Comparison of ENCODE assay signal across 13 cellular contexts in genomic region chr6:55758156-55758942, GRCh38.
DNase-seq lines count a peak whose midpoint lies in the region; ATAC-seq, FAIRE-seq and TF ChIP-seq lines count a peak whose summit lies in the region.
"Had no signal": no experiment of that assay in that cellular context is flagged by ENCODE, and none has a peak within 500 bp of the region (broad histone marks: within the 10 kb centered on the region; RNA-seq: fewer than 3 reads in every experiment).

No MANE protein-coding gene starts in this region.

- CTCF ChIA-PET in AG04449 (lab: Yijun Ruan, JAX) (no interaction called here), WTC11 (lab: Charles Lee) (no interaction called here)

- no peaks in the 10 kb centered on the region for H3K27me3 Mint-ChIP-seq in HFFc6 (ENCODE audit: insufficient read depth)
- no peaks in the 10 kb centered on the region for H3K27me3 Mint-ChIP-seq in WTC11 (ENCODE audit: low read depth)
- H3K27me3 Mint-ChIP-seq: effector memory CD8-positive, alpha-beta T cell; stimulated activated naive CD8-positive, alpha-beta T cell treated with anti-CD3 and anti-CD28 coated beads, Interleukin-15, amount 100 ng/mL, for 72 hours had no signal

- H3K27ac Mint-ChIP-seq in HFFc6, result no peak overlapping the region
- H3K27ac Mint-ChIP-seq in WTC11, result no peak overlapping the region
- H3K27ac Mint-ChIP-seq: activated T-cell treated with anti-CD3 and anti-CD28 coated beads, Interleukin-2, amount 50 U/mL, for 72 hours; effector memory CD8-positive, alpha-beta T cell; stimulated activated naive CD8-positive, alpha-beta T cell treated with anti-CD3 and anti-CD28 coated beads, Interleukin-15, amount 100 ng/mL, for 72 hours; T-helper 2 cell treated with Interferon-gamma antibody and Interleukin-4, amounts not matched to agents 5 μg/mL and 100 μg/mL, for 36 hours had no signal

- ATAC-seq in WTC11, result no peak
- ATAC-seq: activated T-cell treated with anti-CD3 and anti-CD28 coated beads, Interleukin-2, amount 50 U/mL, for 72 hours; effector memory CD8-positive, alpha-beta T cell; stimulated activated naive CD8-positive, alpha-beta T cell treated with anti-CD3 and anti-CD28 coated beads, Interleukin-15, amount 100 ng/mL, for 72 hours had no signal

- no peak overlapping the region for H3K4me3 ChIP-seq in AG04449 (ENCODE audit: low read depth, low read length)
- no peak overlapping the region for H3K4me3 ChIP-seq in bronchial epithelial cell (ENCODE audit: low read depth, low read length)
- no peak overlapping the region for H3K4me3 ChIP-seq in kidney epithelial cell (ENCODE audit: low read depth, low read length)

- DNase-seq in AG04449 (ENCODE audit: low read depth, low spot score), result peak; percentile 50
- peak; percentile 73 for DNase-seq in HFFc6
- peak; percentile 99 for DNase-seq in bronchial epithelial cell (ENCODE audit: low read depth)
- DNase-seq in kidney epithelial cell (ENCODE audit: low read depth), result peak; percentile 72
- no peak for DNase-seq in activated effector memory CD4-positive, alpha-beta T cell treated with anti-CD3 and anti-CD28 coated beads, Interleukin-2, amount 50 U/mL, for 16 hours
- no peak for DNase-seq in WTC11 (ENCODE audit: low spot score)
- DNase-seq in urothelium cell line (ENCODE audit: low spot score), result no peak
- no peak for DNase-seq in cerebellum (ENCODE audit: low spot score)
- DNase-seq: activated T-cell treated with anti-CD3 and anti-CD28 coated beads, Interleukin-2, amount 50 U/mL, for 72 hours; effector memory CD8-positive, alpha-beta T cell; NCI-H2227 treated with DMSO at 0.1 percent for 48 hours; stimulated activated naive CD8-positive, alpha-beta T cell treated with anti-CD3 and anti-CD28 coated beads, Interleukin-15, amount 100 ng/mL, for 72 hours had no signal

- H3K36me3 ChIP-seq in bronchial epithelial cell (ENCODE audit: control insufficient read depth, insufficient read depth, low read length) (no peaks in the 10 kb centered on the region), kidney epithelial cell (ENCODE audit: control insufficient read depth, insufficient read depth, low read length) (no peaks in the 10 kb centered on the region)

- H3K4me3 Mint-ChIP-seq in HFFc6 (no peak overlapping the region), WTC11 (no peak overlapping the region)
- H3K4me3 Mint-ChIP-seq: activated T-cell treated with anti-CD3 and anti-CD28 coated beads, Interleukin-2, amount 50 U/mL, for 72 hours; effector memory CD8-positive, alpha-beta T cell; stimulated activated naive CD8-positive, alpha-beta T cell treated with anti-CD3 and anti-CD28 coated beads, Interleukin-15, amount 100 ng/mL, for 72 hours; T-helper 2 cell treated with Interferon-gamma antibody and Interleukin-4, amounts not matched to agents 5 μg/mL and 100 μg/mL, for 36 hours had no signal

- POLR2A ChIA-PET in AG04449 (lab: Yijun Ruan, JAX), result no interaction called here
- POLR2A ChIA-PET in WTC11 (lab: Charles Lee), result no interaction called here

- H3K36me3 Mint-ChIP-seq in HFFc6 (ENCODE audit: low read depth) (no peaks in the 10 kb centered on the region), WTC11 (no peaks in the 10 kb centered on the region)

- H3K27me3 ChIP-seq in bronchial epithelial cell (ENCODE audit: control insufficient read depth, insufficient read depth, low read length) (no peaks in the 10 kb centered on the region), kidney epithelial cell (ENCODE audit: control insufficient read depth, insufficient read depth, low read length) (no peaks in the 10 kb centered on the region)

- H3K9me3 Mint-ChIP-seq in HFFc6, result no peaks in the 10 kb centered on the region; the same call in 1 of the 2 replicates
- H3K9me3 Mint-ChIP-seq in WTC11, result no peaks in the 10 kb centered on the region
- H3K9me3 Mint-ChIP-seq: T-helper 2 cell treated with Interferon-gamma antibody and Interleukin-4, amounts not matched to agents 5 μg/mL and 100 μg/mL, for 36 hours had no signal

- FAIRE-seq in bronchial epithelial cell (lab: Jason Lieb, UNC) (no peak), urothelium cell line (lab: Jason Lieb, UNC) (no peak)

- TF ChIP-seq CTCF in AG04449 (IDR thresholded peaks at IDR 0.05; ENCODE audit: insufficient read depth, low read length, missing control alignments) (no peak), HFFc6 (IDR thresholded peaks at IDR 0.05) (no peak), bronchial epithelial cell (IDR thresholded peaks at IDR 0.05; ENCODE audit: insufficient read depth, low read length, severe bottlenecking) (no peak), kidney epithelial cell (IDR thresholded peaks at IDR 0.05; ENCODE audit: insufficient read depth, low read length, poor library complexity, severe bottlenecking) (no peak), WTC11 (IDR thresholded peaks at IDR 0.05) (no peak)

- H3K4me1 Mint-ChIP-seq in HFFc6 (ENCODE audit: low read depth) (peaks cover 9% of the 10 kb centered on the region), WTC11 (no peaks in the 10 kb centered on the region)
- H3K4me1 Mint-ChIP-seq: stimulated activated naive CD8-positive, alpha-beta T cell treated with anti-CD3 and anti-CD28 coated beads, Interleukin-15, amount 100 ng/mL, for 72 hours had no signal

TF ChIP-seq in WTC11, 78 proteins besides CTCF, POLR2A, EP300 and RAD21:
- TF ChIP-seq ESRRA (CRISPR knock-in tag; IDR thresholded peaks at IDR 0.05; ENCODE audit: borderline replicate concordance) (no peak), GABPB1 (CRISPR knock-in tag; IDR thresholded peaks at IDR 0.05) (no peak)
TF ChIP-seq in WTC11: peak in this region for 0.

Comparison
In these comparisons a context has a peak if more than half of its experiments do, and no peak if none do; other contexts are left out.
1. DNase-seq: peak in AG04449 (single experiment), HFFc6 (single experiment), bronchial epithelial cell (single experiment) and kidney epithelial cell (single experiment); none in activated effector memory CD4-positive, alpha-beta T cell treated with anti-CD3 and anti-CD28 coated beads, Interleukin-2, amount 50 U/mL, for 16 hours (single experiment), WTC11 (single experiment), urothelium cell line (single experiment) and cerebellum (single experiment).